Comparison of ENCODE assay signal across 14 cellular contexts in genomic region chr16:51759999-51760398, GRCh38.
DNase-seq lines count a peak whose midpoint lies in the region; TF ChIP-seq lines count a peak whose summit lies in the region.
"Had no signal": no experiment of that assay in that cellular context is flagged by ENCODE, and none has a peak within 500 bp of the region (broad histone marks: within the 10 kb centered on the region; RNA-seq: fewer than 3 reads in every experiment).

No MANE protein-coding gene starts in this region.

- POLR2A ChIA-PET in HEK293 (lab: Yijun Ruan, JAX): no interaction called here

- H3K4me1 Mint-ChIP-seq in brain: peaks cover 96% of the 10 kb centered on the region
- peaks cover 100% of the 10 kb centered on the region for H3K4me1 Mint-ChIP-seq in nephron progenitor cell

- peaks cover 7% of the 10 kb centered on the region; the same call in 1 of the 2 replicates for H3K4me1 ChIP-seq in HEK293 (ENCODE audit: control insufficient read depth, insufficient read depth, low read length)

- H3K27ac Mint-ChIP-seq in brain: peak overlapping the region in 3 of 5 experiments; percentile 22 to 93 (median 90)
- H3K27ac Mint-ChIP-seq in nephron progenitor cell: peak overlapping the region; percentile 8
- H3K27ac Mint-ChIP-seq: CD8-positive, alpha-beta T cell had no signal

- H3K9me3 ChIP-seq in HEK293 (ENCODE audit: control insufficient read depth, insufficient read depth, low read depth, low read length): no peaks in the 10 kb centered on the region
- H3K9me3 ChIP-seq: BLaER1 treated with 17β-estradiol and CSF1 and Interleukin-3, amounts not matched to agents 10 nM and 100 nM; HAP-1 had no signal

- H3K4me3 ChIP-seq in HEK293 (ENCODE audit: low read depth, low read length): no peak overlapping the region
- H3K4me3 ChIP-seq: BLaER1 treated with 17β-estradiol and CSF1 and Interleukin-3, amounts not matched to agents 10 nM and 100 nM; GM23248; HAP-1 had no signal

- peaks cover 6% of the 10 kb centered on the region for H3K27me3 Mint-ChIP-seq in brain
- no peaks in the 10 kb centered on the region for H3K27me3 Mint-ChIP-seq in nephron progenitor cell (ENCODE audit: low read depth, poor library complexity)

- no peak overlapping the region for H3K27ac ChIP-seq in HEK293 (ENCODE audit: extremely low read depth, low read depth, low read length)
- H3K27ac ChIP-seq: BLaER1 treated with 17β-estradiol and CSF1 and Interleukin-3, amounts not matched to agents 10 nM and 100 nM; GM23248 had no signal

- H3K9me3 Mint-ChIP-seq in brain (no peaks in the 10 kb centered on the region), nephron progenitor cell (no peaks in the 10 kb centered on the region)
- H3K9me3 Mint-ChIP-seq: CD8-positive, alpha-beta T cell had no signal

- CTCF ChIA-PET in HEK293 (lab: Yijun Ruan, JAX): interaction anchor here (0.6 to 0.9 kb wide), 3 partner anchors 11 to 429 kb away, joined by 3 read pairs; no protein-coding TSS in a partner anchor

- no peaks in the 10 kb centered on the region for H3K36me3 ChIP-seq in HEK293 (ENCODE audit: control insufficient read depth in 2 of 2, insufficient read depth in 1 of 2, low read length in 2 of 2)
- H3K36me3 ChIP-seq: BLaER1 treated with 17β-estradiol and CSF1 and Interleukin-3, amounts not matched to agents 10 nM and 100 nM; HAP-1 had no signal

- TF ChIP-seq CTCF in HEK293 (tag by site-specific recombination; IDR thresholded peaks at IDR 0.05) (no peak), brain (conservative IDR thresholded peaks at IDR 0.05) (no peak), nephron progenitor cell (IDR thresholded peaks at IDR 0.05) (no peak)

- no peaks in the 10 kb centered on the region for H3K36me3 Mint-ChIP-seq in brain
- H3K36me3 Mint-ChIP-seq in nephron progenitor cell (ENCODE audit: low read depth): no peaks in the 10 kb centered on the region
- H3K36me3 Mint-ChIP-seq: CD8-positive, alpha-beta T cell had no signal

- H3K4me3 Mint-ChIP-seq in brain: peak overlapping the region in 4 of 5 experiments; percentile 13 to 62 (median 40)
- H3K4me3 Mint-ChIP-seq in nephron progenitor cell: peak overlapping the region; percentile 47
- H3K4me3 Mint-ChIP-seq: CD8-positive, alpha-beta T cell had no signal

- DNase-seq in NCI-H1092 treated with DMSO at 0.1 percent for 48 hours (lab: John Stamatoyannopoulos, UW) (peak; percentile 65), NCI-H1092 (lab: John Stamatoyannopoulos, UW) (no peak), nephron progenitor cell (no peak), NCI-H128 (lab: John Stamatoyannopoulos, UW; ENCODE audit: unreplicated experiment) (no peak), GM19240 (ENCODE audit: insufficient read length, low spot score) (no peak)
- DNase-seq in activated naive CD4-positive, alpha-beta T cell (lab: John Stamatoyannopoulos, UW): no peak
- DNase-seq: 8988T; Calu3; CD8-positive, alpha-beta T cell; GM23248 had no signal

TF ChIP-seq in HEK293, 187 proteins besides CTCF, POLR2A, EP300 and RAD21:
- TF ChIP-seq HIC1 (tag by site-specific recombination; IDR thresholded peaks at IDR 0.05) (no peak), ZNF624 (tag by site-specific recombination; IDR thresholded peaks at IDR 0.05) (no peak), ZNF600 (tag by site-specific recombination; IDR thresholded peaks at IDR 0.05) (no peak), SCRT2 (tag by site-specific recombination; IDR thresholded peaks at IDR 0.05) (peak; percentile 3; the same call in 1 of the 2 replicates)
TF ChIP-seq in HEK293: peak in this region for 1.
